ENCODE assay signal across 8 cellular contexts in the genomic region with DNA sequence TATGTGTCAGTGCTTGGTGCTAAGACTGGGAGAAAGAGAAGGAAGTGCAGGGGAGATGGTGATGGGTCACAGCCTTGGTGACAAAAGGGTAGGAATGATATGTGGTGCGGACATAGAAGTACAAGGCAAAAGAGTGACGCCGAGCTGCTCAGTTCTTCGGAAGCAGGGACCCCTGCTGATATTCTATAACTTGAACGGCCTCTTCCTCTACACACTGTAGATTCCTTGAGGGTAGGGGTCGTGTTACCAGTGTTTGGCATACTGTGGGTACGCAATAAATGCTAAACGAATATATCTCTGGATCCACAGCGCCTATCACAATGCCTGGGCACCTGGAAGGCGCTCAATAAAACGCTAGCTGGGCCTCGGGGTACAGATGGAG. TPM values are rescaled to one million over a fixed set of nuclear protein-coding genes. Genes with fewer than 3 reads are reported as not detected.
DNase-seq lines count a peak whose midpoint lies in the region; ATAC-seq and TF ChIP-seq lines count a peak whose summit lies in the region.

No MANE protein-coding gene starts in this region.

- H3K27ac ChIP-seq in BLaER1 (peak overlapping the region; percentile 86), KMS-11 (peak overlapping the region; percentile 32; the same call in 1 of the 2 replicates), dorsolateral prefrontal cortex (peak overlapping the region; percentile 35 to 95 (median 87))

- no peaks in the 10 kb centered on the region for H3K27me3 ChIP-seq in BLaER1
- H3K27me3 ChIP-seq in KMS-11 (ENCODE audit: insufficient read depth, low read depth): no peaks in the 10 kb centered on the region
- no peaks in the 10 kb centered on the region for H3K27me3 ChIP-seq in dorsolateral prefrontal cortex

- H3K4me1 ChIP-seq in BLaER1: peaks cover 15% of the 10 kb centered on the region
- H3K4me1 ChIP-seq in KMS-11 (ENCODE audit: low read depth, poor library complexity, severe bottlenecking): peaks cover 7% of the 10 kb centered on the region

- H3K4me2 ChIP-seq in BLaER1 (peak overlapping the region; percentile 93), KMS-11 (peak overlapping the region; percentile 68)

- intact Hi-C loops in dorsolateral prefrontal cortex (cut with DNase I): loop anchor here (2.0 to 5.0 kb wide), 3 partner anchors 18 to 117 kb away; partner anchors contain the start of genes CDC14A (in 1 of the 2), RTCA (in 1 of the 2), SASS6 (in 1 of the 2) and TRMT13 (in 1 of the 2)

- DNase-seq in dorsolateral prefrontal cortex (no peak), myocyte (ENCODE audit: low read depth) (peak; percentile 1), NCI-H2029 (lab: John Stamatoyannopoulos, UW) (no peak), GM20000 (ENCODE audit: low spot score) (no peak)
- no peak for DNase-seq in stimulated activated CD4-positive, alpha-beta T cell treated with anti-CD3 and anti-CD28 coated beads, Interleukin-12 subunit alpha, Interleukin-12 subunit beta, amount 100 ng/mL, for 4 hours

- H3K36me3 ChIP-seq in BLaER1: no peaks in the 10 kb centered on the region
- no peaks in the 10 kb centered on the region for H3K36me3 ChIP-seq in KMS-11 (ENCODE audit: insufficient read depth)

- H3K9me3 ChIP-seq in BLaER1: no peaks in the 10 kb centered on the region

- H3K4me3 ChIP-seq in BLaER1 (peak overlapping the region; percentile 90), KMS-11 (IDR thresholded peaks at IDR 0.05; ENCODE audit: insufficient read depth, low read depth, low read length) (peak overlapping the region; percentile 70), dorsolateral prefrontal cortex (peak overlapping the region; percentile 52 to 100 (median 90))

- ATAC-seq in HG03045 (IDR thresholded peaks at IDR 0.05; ENCODE audit: unreplicated experiment): no peak

- peak overlapping the region; percentile 72 for H2AFZ ChIP-seq in KMS-11 (ENCODE audit: low read depth)

- H3K79me2 ChIP-seq in KMS-11 (ENCODE audit: insufficient read depth, low read depth): no peaks in the 10 kb centered on the region

- no peaks in the 10 kb centered on the region for H4K20me1 ChIP-seq in BLaER1
- no peaks in the 10 kb centered on the region for H4K20me1 ChIP-seq in KMS-11 (ENCODE audit: insufficient read depth)

- H3K9ac ChIP-seq in BLaER1 (peak overlapping the region; percentile 91), KMS-11 (peak overlapping the region; percentile 73; the same call in 1 of the 2 replicates)

- no peak for TF ChIP-seq CTCF in KMS-11 (conservative IDR thresholded peaks at IDR 0.05; ENCODE audit: low read depth, low read length)
- TF ChIP-seq CTCF in dorsolateral prefrontal cortex (IDR thresholded peaks at IDR 0.05 in 54 of 56, conservative IDR thresholded peaks at IDR 0.05 in 2 of 56; ENCODE audit: low read depth in 1 of 56, partially characterized antibody in 56 of 56): no peak
- TF ChIP-seq CTCF in GM20000 (IDR thresholded peaks at IDR 0.05; ENCODE audit: extremely low read depth, missing control alignments): no peak

RNA-seq across cellular contexts. Expression of gene DBT, which starts 0.5 kb away (rescaled TPM):
- 10 to 100 TPM; 13.7 to 27.3 (median 20.7) TPM for total RNA-seq in dorsolateral prefrontal cortex
- total RNA-seq in myocyte: 6.7 and 8.7 TPM in 2 replicates
- 5.6 TPM for polyA plus RNA-seq in myocyte (2012)

RNA-seq across cellular contexts. Expression of gene RTCA, which starts 16.9 kb away (rescaled TPM):
- total RNA-seq in dorsolateral prefrontal cortex: 10 to 100 TPM; 16.4 to 47.7 (median 35.9) TPM
- 25.0 and 28.9 TPM in 2 replicates for total RNA-seq in myocyte
- polyA plus RNA-seq in myocyte (2012): 28.4 TPM

Comparison
In these comparisons a context has a peak if more than half of its experiments do, and no peak if none do; other contexts are left out.
1. H3K27ac ChIP-seq: peak in every context shown above with its lines; median percentile 87 in dorsolateral prefrontal cortex; 86 in BLaER1; 32 in KMS-11.